18 cellular contexts compared by ENCODE assay signal in the genomic region with DNA sequence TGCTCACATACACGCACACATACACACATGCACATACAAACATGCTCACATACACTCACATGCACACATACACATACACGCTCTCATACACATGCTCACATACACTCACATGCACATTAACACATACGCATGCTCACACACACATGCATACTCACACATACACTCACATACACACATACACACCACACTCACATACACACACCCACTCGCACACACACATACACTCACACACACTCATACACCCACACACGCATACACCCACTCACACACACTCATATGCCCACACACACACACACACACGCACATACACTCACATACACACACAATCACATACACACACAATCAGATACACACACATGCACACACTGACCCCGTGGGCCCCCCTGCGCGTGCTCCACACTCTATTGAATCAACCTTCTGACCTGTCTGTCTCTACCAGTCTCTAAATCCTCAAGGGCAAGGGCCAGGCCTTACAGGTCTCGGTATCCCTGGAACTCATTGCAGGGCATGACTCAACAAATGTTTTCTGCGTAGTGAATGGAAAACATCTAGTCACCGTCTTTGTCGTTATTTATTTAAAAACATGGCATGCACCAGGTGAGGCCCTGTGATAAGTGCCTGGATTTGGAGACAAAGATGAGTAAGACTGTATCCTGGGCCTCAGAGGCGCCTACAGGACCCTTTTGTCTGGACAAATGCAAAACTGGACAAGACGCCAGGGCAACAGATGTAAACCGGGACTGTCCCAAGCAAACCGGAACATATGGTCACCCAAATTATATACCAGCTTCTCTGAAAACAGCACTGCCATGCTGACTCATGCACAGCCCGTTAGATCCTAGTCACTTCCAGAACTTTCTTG. TPM values are rescaled to one million over a fixed set of nuclear protein-coding genes. Genes with fewer than 3 reads are reported as not detected.
DNase-seq lines count a peak whose midpoint lies in the region; ATAC-seq, FAIRE-seq and TF ChIP-seq lines count a peak whose summit lies in the region.
"Had no signal": no experiment of that assay in that cellular context is flagged by ENCODE, and none has a peak within 500 bp of the region (broad histone marks: within the 10 kb centered on the region; RNA-seq: fewer than 3 reads in every experiment).

No MANE protein-coding gene starts in this region.

- no peaks in the 10 kb centered on the region for H3K27me3 ChIP-seq in heart right ventricle
- H3K27me3 ChIP-seq in GM12878 (replicated peaks in 1 of 2; ENCODE audit: control insufficient read depth in 2 of 2, insufficient read depth in 2 of 2, low read length in 1 of 2), result no peaks in the 10 kb centered on the region; a peak in 1 of 4 replicates
- no peaks in the 10 kb centered on the region for H3K27me3 ChIP-seq in mesenchymal stem cell (ENCODE audit: control insufficient read depth in 1 of 2, insufficient read depth in 1 of 2, low read length in 2 of 2)
- H3K27me3 ChIP-seq: BLaER1, Peyer's patch had no signal

- RAD21 ChIA-PET in GM12878 (lab: Charles Lee; ENCODE audit: unreplicated experiment), result no interaction called here

- no peak overlapping the region for H3K4me2 ChIP-seq in GM12878 (ENCODE audit: control insufficient read depth, insufficient read depth)
- no peak overlapping the region for H3K4me2 ChIP-seq in mesenchymal stem cell (ENCODE audit: low read length, poor library complexity, severe bottlenecking)
- H3K4me2 ChIP-seq: BLaER1 had no signal

- no peak overlapping the region for H4K8ac ChIP-seq in mesenchymal stem cell (ENCODE audit: low read length)

- H3K36me3 ChIP-seq in heart right ventricle (no peaks in the 10 kb centered on the region), GM12878 (ENCODE audit: control insufficient read depth in 2 of 2, insufficient read depth in 2 of 2, low read length in 1 of 2) (no peaks in the 10 kb centered on the region), mesenchymal stem cell (ENCODE audit: control insufficient read depth in 1 of 2, insufficient read depth in 2 of 2, low read depth in 1 of 2, low read length in 2 of 2) (no peaks in the 10 kb centered on the region)
- H3K36me3 ChIP-seq: BLaER1, Peyer's patch had no signal

- H2AFZ ChIP-seq in GM12878 (ENCODE audit: control insufficient read depth, low read depth, low read length) (no peak overlapping the region), mesenchymal stem cell (ENCODE audit: low read depth, low read length) (no peak overlapping the region)

- H2BK12ac ChIP-seq in mesenchymal stem cell (ENCODE audit: low read length in 2 of 2), result no peak overlapping the region

- H3K23ac ChIP-seq in mesenchymal stem cell (ENCODE audit: low read length in 2 of 2), result no peak overlapping the region

- no peaks in the 10 kb centered on the region for H4K20me1 ChIP-seq in GM12878 (ENCODE audit: control insufficient read depth, insufficient read depth)
- H4K20me1 ChIP-seq: BLaER1 had no signal

- WGBS in heart right ventricle, 2 donors, result 93 to 94% methylated on average over 18 of the region's 18 CpGs
- WGBS in GM12878 (ENCODE audit: insufficient coverage, insufficient replicate concordance, low lambda C conversion rate, missing lambda C conversion rate), result 56% methylated on average over 18 of the region's 18 CpGs
- 90% methylated on average over 17 of the region's 18 CpGs for WGBS in mesenchymal stem cell

- ATAC-seq in heart right ventricle, result no peak
- no peak for ATAC-seq in GM12878
- ATAC-seq in GM21423 (IDR thresholded peaks at IDR 0.05; ENCODE audit: unreplicated experiment), result no peak
- ATAC-seq in GM21360 (IDR thresholded peaks at IDR 0.05; ENCODE audit: unreplicated experiment), result no peak

- H3K79me2 ChIP-seq in GM12878 (ENCODE audit: control insufficient read depth, insufficient read depth, low read length), result no peaks in the 10 kb centered on the region

- H3K9ac ChIP-seq in GM12878 (ENCODE audit: control insufficient read depth, insufficient read depth, low read length), result no peak overlapping the region
- H3K9ac ChIP-seq in mesenchymal stem cell (ENCODE audit: low read length), result no peak overlapping the region
- H3K9ac ChIP-seq: BLaER1 had no signal

- CTCF ChIA-PET in GM12878 (lab: Yijun Ruan, JAX), result no interaction called here

- POLR2A ChIA-PET in GM12878 (lab: Charles Lee), result no interaction called here

- H3K14ac ChIP-seq in mesenchymal stem cell (ENCODE audit: low read length in 2 of 2), result peak overlapping the region in 1 of 2 experiments; percentile 7

- no peak overlapping the region for H2BK5ac ChIP-seq in mesenchymal stem cell (ENCODE audit: low read depth, low read length, poor library complexity, severe bottlenecking)

- no TSS peak for BruUV-seq in GM12878 (replicated peaks; lab: Mats Ljungman, UMichigan)

- FAIRE-seq in GM12878 (lab: Jason Lieb, UNC), result no peak

- TF ChIP-seq CTCF in heart right ventricle (IDR thresholded peaks at IDR 0.05) (no peak), GM12878 (IDR thresholded peaks at IDR 0.05 in 2 of 3, conservative IDR thresholded peaks at IDR 0.05 in 1 of 3; ENCODE audit: control insufficient read depth in 2 of 3, extremely low read depth in 1 of 3, insufficient read depth in 1 of 3, low read depth in 3 of 3, low read length in 3 of 3) (no peak)

- no peak overlapping the region for H2AK5ac ChIP-seq in mesenchymal stem cell (ENCODE audit: low read length, severe bottlenecking)

- intact Hi-C loops in cardiac septum (cut with DNase I) (no loop called here), heart right ventricle (cut with DNase I) (no loop called here), GM12878 (cut with micrococcal nuclease; ENCODE audit: unreplicated experiment) (no loop called here)

- peak overlapping the region; percentile 65 for H4K91ac ChIP-seq in mesenchymal stem cell (ENCODE audit: low read length)

- DNase-seq in cardiac septum (ENCODE audit: low spot score), result peak; percentile 29
- no peak for DNase-seq in heart right ventricle
- no peak for DNase-seq in GM12878 (ENCODE audit: low read depth, low spot score)
- DNase-seq in mesenchymal stem cell, result no peak
- DNase-seq in occipital lobe (lab: John Stamatoyannopoulos, UW), result no peak
- DNase-seq in NCI-H226, result no peak
- DNase-seq: 8988T, MM.1S, NCI-H1105 treated with DMSO at 0.1 percent for 48 hours, NCI-H187 treated with DMSO at 0.1 percent for 48 hours, NCI-H2171, NCI-H510A, NCI-H82, Peyer's patch, SHP77 treated with DMSO at 0.1 percent for 48 hours had no signal

- H3K18ac ChIP-seq in mesenchymal stem cell (ENCODE audit: low read depth in 1 of 2, low read length in 2 of 2), result no peak overlapping the region

- H3K9me3 ChIP-seq in heart right ventricle (peaks cover 0 to 14% (median 0%) of the 10 kb centered on the region in 11 donors), GM12878 (replicated peaks; ENCODE audit: control insufficient read depth, insufficient read depth, low read length) (no peaks in the 10 kb centered on the region), mesenchymal stem cell (ENCODE audit: control insufficient read depth, low read length) (peaks cover 5% of the 10 kb centered on the region)
- H3K9me3 ChIP-seq: BLaER1, Peyer's patch had no signal

- H3K4me3 ChIP-seq in heart right ventricle (no peak overlapping the region), GM12878 (no peak overlapping the region), mesenchymal stem cell (ENCODE audit: insufficient read depth in 1 of 2, low read depth in 1 of 2, low read length in 2 of 2) (no peak overlapping the region)
- H3K4me3 ChIP-seq: BLaER1, Peyer's patch had no signal

- H3K4me1 ChIP-seq in heart right ventricle, result no peaks in the 10 kb centered on the region
- H3K4me1 ChIP-seq in GM12878 (ENCODE audit: control insufficient read depth, insufficient read depth, low read length), result no peaks in the 10 kb centered on the region
- no peaks in the 10 kb centered on the region for H3K4me1 ChIP-seq in mesenchymal stem cell (ENCODE audit: control insufficient read depth, insufficient read depth, low read depth, low read length)
- H3K4me1 ChIP-seq: BLaER1, Peyer's patch had no signal

- H3K27ac ChIP-seq in heart right ventricle, result no peak overlapping the region
- H3K27ac ChIP-seq in GM12878 (ENCODE audit: control insufficient read depth, insufficient read depth), result no peak overlapping the region
- no peak overlapping the region for H3K27ac ChIP-seq in mesenchymal stem cell (ENCODE audit: low read length, poor library complexity, severe bottlenecking)
- H3K27ac ChIP-seq: BLaER1, Peyer's patch had no signal

- in situ Hi-C loops in GM12878 (cut with MboI), result no loop called here

- no peaks in the 10 kb centered on the region for H3K79me1 ChIP-seq in mesenchymal stem cell (replicated peaks; ENCODE audit: low read length, poor library complexity, severe bottlenecking)

- TF ChIP-seq POLR2A in GM12878 (IDR thresholded peaks at IDR 0.05; ENCODE audit: low read depth, low read length), result no peak

- SMC1A ChIA-PET in GM12878 (lab: Charles Lee; ENCODE audit: uncharacterized antibody, unreplicated experiment), result no interaction called here

- H2BK15ac ChIP-seq in mesenchymal stem cell (ENCODE audit: low read depth, poor library complexity, severe bottlenecking), result no peak overlapping the region

- H3K4ac ChIP-seq in mesenchymal stem cell (ENCODE audit: low read depth in 1 of 2, low read length in 2 of 2), result no peak overlapping the region

- no peak for TF ChIP-seq EP300 in GM12878 (IDR thresholded peaks at IDR 0.05; ENCODE audit: borderline replicate concordance in 1 of 2, control insufficient read depth in 1 of 2, low read depth in 2 of 2, low read length in 2 of 2)

- no peak overlapping the region for H2BK120ac ChIP-seq in mesenchymal stem cell (ENCODE audit: low read depth, low read length)

- no peak for TF ChIP-seq RAD21 in GM12878 (IDR thresholded peaks at IDR 0.05; ENCODE audit: insufficient read depth, low read depth, low read length)

RNA-seq across cellular contexts. Expression of a gene that starts 41.8 kb away (rescaled TPM):
- 0.08 TPM for total RNA-seq in cardiac septum
- under 1 TPM in 1 of 10 donors, not detected in 9; 0.07 TPM for total RNA-seq in heart right ventricle
- polyA plus RNA-seq in heart right ventricle, result under 1 TPM in 1 of 2 donors, not detected in 1; 0.03 TPM
- not detected in 2 replicates for total RNA-seq in GM12878 (2013; cell fraction: nucleolus; rRNA removed)
- total RNA-seq in GM12878 (2014; rRNA removed), result not detected in 2 replicates
- total RNA-seq in GM12878 (2014; rRNA removed; fragmentation: Illumina TruSeq; extraction: Trizol), result not detected in 2 replicates
- total RNA-seq in GM12878 (2021), result not detected in 2 replicates
- not detected for polyA plus RNA-seq in GM12878 (2011; ENCODE audit: low read depth)
- not detected in 2 replicates for polyA plus RNA-seq in GM12878 (2011; rRNA removed)
- not detected in 2 replicates for polyA plus RNA-seq in GM12878 (2011; cell fraction: cytosol; rRNA removed)
- 0.03 TPM in 1 of 2 replicates, not detected in the other for polyA plus RNA-seq in GM12878 (2011; cell fraction: nucleus; rRNA removed)
- not detected in 2 replicates for polyA plus RNA-seq in GM12878 (2012)
- polyA plus RNA-seq in GM12878 (2014; fragmentation: Illumina TruSeq; extraction: Trizol), result not detected in 2 replicates
- not detected for polyA plus RNA-seq in GM12878 (2014; fragmentation: Nextera tagmentation; extraction: Ambion mirVana)
- not detected in 2 replicates for polyA plus RNA-seq in GM12878 (2014; rRNA removed)
- not detected for polyA plus RNA-seq in GM12878 (2016; fragmentation: Nextera tagmentation; extraction: Ambion mirVana)
- 0.10 TPM in 1 of 2 replicates, not detected in the other for polyA minus RNA-seq in GM12878 (2011; rRNA and poly(A)+ RNA removed)
- not detected in 2 replicates for polyA minus RNA-seq in GM12878 (2011; cell fraction: cytosol; rRNA and poly(A)+ RNA removed)
- not detected in 2 replicates for polyA minus RNA-seq in GM12878 (2011; cell fraction: nucleus; rRNA and poly(A)+ RNA removed)
- polyA plus RNA-seq in mesenchymal stem cell (2013, experiment 1 of 2), result not detected
- not detected for polyA plus RNA-seq in mesenchymal stem cell (2013, experiment 2 of 2)
- total RNA-seq in occipital lobe, result not detected
- total RNA-seq: Peyer's patch had no signal
